ENCODE assay signal across 22 cellular contexts in the genomic region with DNA sequence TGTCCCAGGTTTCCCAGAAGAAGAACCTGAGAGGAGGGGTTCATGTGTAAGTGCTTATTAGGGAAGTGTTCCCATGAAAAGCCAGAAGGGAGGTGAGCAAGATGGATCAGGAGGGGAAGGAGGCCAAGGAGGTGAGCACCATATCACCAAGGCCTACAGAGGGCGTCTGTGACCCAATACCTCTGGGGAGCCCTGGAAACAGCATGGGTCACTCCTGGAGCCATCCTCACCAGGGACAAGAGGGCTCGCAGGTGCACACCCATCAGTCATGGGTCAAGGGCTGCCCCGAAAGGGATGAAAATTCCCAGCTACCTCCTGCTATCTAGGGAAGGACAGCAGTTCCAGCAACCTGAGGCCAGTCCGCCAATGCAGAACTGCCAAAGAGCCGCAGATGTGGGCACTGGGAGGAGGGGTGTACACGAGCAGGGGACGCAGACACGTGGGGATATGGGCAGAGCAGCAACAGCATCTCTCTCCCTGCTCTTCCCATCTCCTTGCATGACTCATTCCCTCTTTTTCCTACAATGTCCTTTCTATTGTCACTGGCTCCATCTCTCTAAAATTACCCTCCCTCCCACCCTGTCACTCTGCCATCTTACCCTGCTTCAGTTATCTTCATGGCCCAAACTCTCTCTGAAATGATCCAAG.
DNase-seq lines count a peak whose midpoint lies in the region; ATAC-seq, FAIRE-seq and TF ChIP-seq lines count a peak whose summit lies in the region.
"Had no signal": no experiment of that assay in that cellular context is flagged by ENCODE, and none has a peak within 500 bp of the region (broad histone marks: within the 10 kb centered on the region; RNA-seq: fewer than 3 reads in every experiment).

No MANE protein-coding gene starts in this region.

- H3K79me2 ChIP-seq in DND-41 (ENCODE audit: insufficient read depth, low read length) (no peaks in the 10 kb centered on the region), OCI-LY7 (ENCODE audit: insufficient read depth, low read depth, low read length) (no peaks in the 10 kb centered on the region), keratinocyte (ENCODE audit: control insufficient read depth, insufficient read depth, low read length) (no peaks in the 10 kb centered on the region)

- POLR2A ChIA-PET in OCI-LY7 (lab: Charles Lee) = no interaction called here

- H3K4me3 ChIP-seq in DND-41 (ENCODE audit: low read depth in 1 of 2, low read length in 2 of 2) = no peak overlapping the region
- no peak overlapping the region for H3K4me3 ChIP-seq in OCI-LY7 (ENCODE audit: low read depth, low read length, poor library complexity, severe bottlenecking)
- no peak overlapping the region for H3K4me3 ChIP-seq in keratinocyte (ENCODE audit: control insufficient read depth in 2 of 3, extremely low read depth in 1 of 3, insufficient read depth in 2 of 3, low read depth in 1 of 3, low read length in 3 of 3)
- H3K4me3 ChIP-seq: MG63, mucosa of descending colon, Peyer's patch, sigmoid colon, testis had no signal

- no peaks in the 10 kb centered on the region for H3K9me3 ChIP-seq in DND-41 (ENCODE audit: insufficient read depth, low read length, severe bottlenecking)
- H3K9me3 ChIP-seq in OCI-LY7 (ENCODE audit: low read length) = no peaks in the 10 kb centered on the region
- no peaks in the 10 kb centered on the region for H3K9me3 ChIP-seq in keratinocyte (ENCODE audit: control insufficient read depth, low read depth, low read length)
- H3K9me3 ChIP-seq: MG63, mucosa of descending colon, Peyer's patch, sigmoid colon, testis had no signal

- peaks cover 3% of the 10 kb centered on the region for H3K9me3 Mint-ChIP-seq in activated T-helper 1 cell treated with anti-CD3 and anti-CD28 coated beads, Interleukin-12 subunit alpha, Interleukin-12 subunit beta, Interleukin-2, Interleukin-4 antibody, amounts not matched to agents 30 ng/mL and 10 ng/mL and 1 ng/mL, durations not matched to agents 14 hours and 24 hours and 36 hours
- H3K9me3 Mint-ChIP-seq: activated CD4-positive, alpha-beta T cell treated with anti-CD3 and anti-CD28 coated beads, Interleukin-2, amount 10 ng/mL, durations not matched to agents 7 days and 5 days had no signal

- no peaks in the 10 kb centered on the region for H3K9me1 ChIP-seq in keratinocyte (ENCODE audit: control insufficient read depth, extremely low read depth, insufficient read depth, low read length)

- no peak overlapping the region for H3K4me2 ChIP-seq in DND-41 (ENCODE audit: insufficient read depth, low read length)
- H3K4me2 ChIP-seq in OCI-LY7 (ENCODE audit: low read length) = no peak overlapping the region
- H3K4me2 ChIP-seq in keratinocyte (ENCODE audit: control insufficient read depth, extremely low read depth, insufficient read depth, low read depth, low read length) = no peak overlapping the region

- H2AFZ ChIP-seq in DND-41 (ENCODE audit: low read depth, low read length) (no peak overlapping the region), OCI-LY7 (ENCODE audit: low read length) (no peak overlapping the region), keratinocyte (ENCODE audit: control insufficient read depth, low read length) (no peak overlapping the region)

- H3K9me2 ChIP-seq in OCI-LY7 (ENCODE audit: insufficient read depth, low read length) = no peaks in the 10 kb centered on the region

- H3K9ac ChIP-seq in DND-41 (ENCODE audit: low read depth, low read length) (no peak overlapping the region), keratinocyte (ENCODE audit: control insufficient read depth, extremely low read depth, insufficient read depth, low read length) (no peak overlapping the region)

- H3K4me1 Mint-ChIP-seq in activated T-helper 1 cell treated with anti-CD3 and anti-CD28 coated beads, Interleukin-12 subunit alpha, Interleukin-12 subunit beta, Interleukin-2, Interleukin-4 antibody, amounts not matched to agents 30 ng/mL and 10 ng/mL and 1 ng/mL, durations not matched to agents 14 hours and 24 hours and 36 hours (ENCODE audit: low read depth) = no peaks in the 10 kb centered on the region
- H3K4me1 Mint-ChIP-seq: activated CD4-positive, alpha-beta T cell treated with anti-CD3 and anti-CD28 coated beads, Interleukin-2, amount 10 ng/mL, durations not matched to agents 7 days and 5 days had no signal

- dilution Hi-C loops in keratinocyte (cut with MboI; ENCODE audit: extremely low pct_ligation_motif_present, low sequenced_read_pairs) = loop anchor here (25.0 kb wide), 1 partner anchor 193 kb away; no protein-coding TSS in a partner anchor

- DNase-seq in DND-41 (no peak), OCI-LY7 (ENCODE audit: low spot score) (no peak), keratinocyte (ENCODE audit: low read depth, low spot score) (no peak), NCI-H524 treated with DMSO at 0.1 percent for 48 hours (lab: John Stamatoyannopoulos, UW) (no peak)
- no peak for DNase-seq in activated T-helper 1 cell treated with anti-CD3 and anti-CD28 coated beads, Interleukin-12 subunit alpha, Interleukin-12 subunit beta, Interleukin-2, Interleukin-4 antibody, amounts not matched to agents 30 ng/mL and 10 ng/mL and 1 ng/mL, durations not matched to agents 14 hours and 24 hours and 36 hours (ENCODE audit: low spot score)
- DNase-seq: activated CD4-positive, alpha-beta T cell treated with anti-CD3 and anti-CD28 coated beads, Interleukin-2, amount 10 ng/mL, durations not matched to agents 7 days and 5 days; activated naive CD4-positive, alpha-beta T cell; anterior cingulate cortex; cerebellar nuclear complex; COR-L47; MG63; mucosa of descending colon; NCI-H187 treated with DMSO at 0.1 percent for 48 hours; NCI-H510A treated with DMSO at 0.1 percent for 48 hours; Peyer's patch; sigmoid colon; testis had no signal

- TF ChIP-seq CTCF in DND-41 (IDR thresholded peaks at IDR 0.05; ENCODE audit: borderline replicate concordance, extremely low read depth, low read length, poor library complexity, severe bottlenecking) = peak; percentile 17
- peak; percentile 57 for TF ChIP-seq CTCF in GM12873 (IDR thresholded peaks at IDR 0.05; ENCODE audit: insufficient read depth, low read depth, low read length, missing control alignments)
- peak; percentile 51 for TF ChIP-seq CTCF in OCI-LY7 (conservative IDR thresholded peaks at IDR 0.05; ENCODE audit: low read length)
- TF ChIP-seq CTCF in keratinocyte (optimal IDR thresholded peaks at IDR 0.05 in 1 of 3, IDR thresholded peaks at IDR 0.05 in 1 of 3, conservative IDR thresholded peaks at IDR 0.05 in 1 of 3; ENCODE audit: extremely low read depth in 1 of 3, insufficient read depth in 2 of 3, low read length in 3 of 3) = peak in 2 of 3 experiments; percentile 16 to 49

- H3K4me1 ChIP-seq in DND-41 (ENCODE audit: insufficient read depth, low read length) (no peaks in the 10 kb centered on the region), OCI-LY7 (ENCODE audit: insufficient read depth, low read length, poor library complexity, severe bottlenecking) (no peaks in the 10 kb centered on the region), keratinocyte (ENCODE audit: control insufficient read depth, extremely low read depth, insufficient read depth, low read length) (no peaks in the 10 kb centered on the region)
- H3K4me1 ChIP-seq: Peyer's patch, sigmoid colon, testis had no signal

- H3K36me3 ChIP-seq in DND-41 (ENCODE audit: insufficient read depth, low read length) (no peaks in the 10 kb centered on the region), OCI-LY7 (ENCODE audit: insufficient read depth, low read length) (no peaks in the 10 kb centered on the region), keratinocyte (ENCODE audit: control insufficient read depth in 2 of 2, extremely low read depth in 1 of 2, insufficient read depth in 2 of 2, low read length in 2 of 2) (no peaks in the 10 kb centered on the region)
- H3K36me3 ChIP-seq: MG63, Peyer's patch, sigmoid colon had no signal

- H3K27me3 ChIP-seq in DND-41 (ENCODE audit: insufficient read depth, low read length, poor library complexity) = peaks cover 7% of the 10 kb centered on the region
- H3K27me3 ChIP-seq in keratinocyte (ENCODE audit: control insufficient read depth, extremely low read depth, insufficient read depth, low read length) = peaks cover 6% of the 10 kb centered on the region
- H3K27me3 ChIP-seq: MG63, Peyer's patch, sigmoid colon, testis had no signal

- CTCF ChIA-PET in OCI-LY7 (lab: Charles Lee; ENCODE audit: unreplicated experiment) = no interaction called here

- no peak for ATAC-seq in DND-41 (ENCODE audit: insufficient read depth, low read depth)
- no peak for ATAC-seq in GM21786 (IDR thresholded peaks at IDR 0.05; ENCODE audit: unreplicated experiment)
- no peak for ATAC-seq in GM18873 (IDR thresholded peaks at IDR 0.05; ENCODE audit: low FRiP score, unreplicated experiment)
- ATAC-seq: mucosa of descending colon, SK-N-SH treated with all-trans-retinoic acid at 6 μM for 48 hours had no signal

- H3K27me3 Mint-ChIP-seq in activated T-helper 1 cell treated with anti-CD3 and anti-CD28 coated beads, Interleukin-12 subunit alpha, Interleukin-12 subunit beta, Interleukin-2, Interleukin-4 antibody, amounts not matched to agents 30 ng/mL and 10 ng/mL and 1 ng/mL, durations not matched to agents 14 hours and 24 hours and 36 hours (ENCODE audit: insufficient read depth) = peaks cover 1% of the 10 kb centered on the region

- no peaks in the 10 kb centered on the region for H4K20me1 ChIP-seq in DND-41 (ENCODE audit: insufficient read depth, low read length)
- H4K20me1 ChIP-seq in OCI-LY7 (ENCODE audit: insufficient read depth, low read length) = no peaks in the 10 kb centered on the region
- H4K20me1 ChIP-seq in keratinocyte (ENCODE audit: control insufficient read depth, extremely low read depth, insufficient read depth, low read length) = no peaks in the 10 kb centered on the region

- intact Hi-C loops in OCI-LY7 (cut with micrococcal nuclease; ENCODE audit: unreplicated experiment) = no loop called here
- intact Hi-C loops in activated T-helper 1 cell treated with anti-CD3 and anti-CD28 coated beads, Interleukin-12 subunit alpha, Interleukin-12 subunit beta, Interleukin-2, Interleukin-4 antibody, amounts not matched to agents 30 ng/mL and 10 ng/mL and 1 ng/mL, durations not matched to agents 14 hours and 24 hours and 36 hours (cut with micrococcal nuclease) = no loop called here

- H3K36me3 Mint-ChIP-seq in activated T-helper 1 cell treated with anti-CD3 and anti-CD28 coated beads, Interleukin-12 subunit alpha, Interleukin-12 subunit beta, Interleukin-2, Interleukin-4 antibody, amounts not matched to agents 30 ng/mL and 10 ng/mL and 1 ng/mL, durations not matched to agents 14 hours and 24 hours and 36 hours (ENCODE audit: low read depth) = no peaks in the 10 kb centered on the region

- no TSS peak for BruUV-seq in OCI-LY7 (replicated peaks; lab: Mats Ljungman, UMichigan)

- no peak for FAIRE-seq in keratinocyte (lab: Jason Lieb, UNC)
- FAIRE-seq: G401.6 had no signal

- H3K4me3 Mint-ChIP-seq in activated T-helper 1 cell treated with anti-CD3 and anti-CD28 coated beads, Interleukin-12 subunit alpha, Interleukin-12 subunit beta, Interleukin-2, Interleukin-4 antibody, amounts not matched to agents 30 ng/mL and 10 ng/mL and 1 ng/mL, durations not matched to agents 14 hours and 24 hours and 36 hours = no peak overlapping the region
- H3K4me3 Mint-ChIP-seq: activated CD4-positive, alpha-beta T cell treated with anti-CD3 and anti-CD28 coated beads, Interleukin-2, amount 10 ng/mL, durations not matched to agents 7 days and 5 days had no signal

- H3K27ac Mint-ChIP-seq in activated T-helper 1 cell treated with anti-CD3 and anti-CD28 coated beads, Interleukin-12 subunit alpha, Interleukin-12 subunit beta, Interleukin-2, Interleukin-4 antibody, amounts not matched to agents 30 ng/mL and 10 ng/mL and 1 ng/mL, durations not matched to agents 14 hours and 24 hours and 36 hours = no peak overlapping the region
- H3K27ac Mint-ChIP-seq: activated CD4-positive, alpha-beta T cell treated with anti-CD3 and anti-CD28 coated beads, Interleukin-2, amount 10 ng/mL, durations not matched to agents 7 days and 5 days had no signal

- H3K27ac ChIP-seq in DND-41 (ENCODE audit: low read length) (no peak overlapping the region), OCI-LY7 (ENCODE audit: low read depth, low read length, poor library complexity, severe bottlenecking) (no peak overlapping the region), keratinocyte (ENCODE audit: control insufficient read depth, insufficient read depth, low read length) (no peak overlapping the region)
- H3K27ac ChIP-seq: Peyer's patch, sigmoid colon, testis had no signal
